In genomic region chr11:65415499-65416340, GRCh38 we compare ENCODE assay signal across 8 cellular contexts. TPM values are rescaled to one million over a fixed set of nuclear protein-coding genes. Genes with fewer than 3 reads are reported as not detected.
DNase-seq lines count a peak whose midpoint lies in the region; ATAC-seq and TF ChIP-seq lines count a peak whose summit lies in the region.

No MANE protein-coding gene starts in this region.

- no peaks in the 10 kb centered on the region for H3K9me3 ChIP-seq in left ventricle myocardium inferior (replicated peaks)

- intact Hi-C loops in activated CD8-positive, alpha-beta T cell treated with anti-CD3 and anti-CD28 coated beads for 36 hours (cut with micrococcal nuclease) = loop anchor here (2.0 kb wide), 1 partner anchor 15 kb away; no protein-coding TSS in a partner anchor
- intact Hi-C loops in left ventricle myocardium inferior (cut with micrococcal nuclease) = loop anchor here (5.0 kb wide), 1 partner anchor 97 kb away; no protein-coding TSS in a partner anchor

- H3K27ac Mint-ChIP-seq in activated CD8-positive, alpha-beta T cell treated with anti-CD3 and anti-CD28 coated beads for 36 hours = peak overlapping the region; percentile 98

- H3K4me3 ChIP-seq in H7 (ENCODE audit: insufficient read depth, low read depth, low read length) (no peak overlapping the region), left ventricle myocardium inferior (peak overlapping the region; percentile 80), skin epidermis (peak overlapping the region; percentile 18 to 76 (median 29))

- no peaks in the 10 kb centered on the region for H3K27me3 ChIP-seq in H7 (ENCODE audit: control insufficient read depth, insufficient read depth, low read length)
- H3K27me3 ChIP-seq in left ventricle myocardium inferior (ENCODE audit: low read depth) = no peaks in the 10 kb centered on the region

- peak; percentile 51 for DNase-seq in H7
- no peak for DNase-seq in activated CD8-positive, alpha-beta T cell treated with anti-CD3 and anti-CD28 coated beads for 36 hours
- DNase-seq in left ventricle myocardium inferior = peak; percentile 13
- no peak for DNase-seq in hippocampal formation (lab: John Stamatoyannopoulos, UW)
- DNase-seq in activated CD4-positive, alpha-beta T cell treated with anti-CD3 and anti-CD28 coated beads for 48 hours = no peak

- H3K36me3 ChIP-seq in H7 (replicated peaks; ENCODE audit: control insufficient read depth, insufficient read depth, low read length) (peaks cover 1% of the 10 kb centered on the region; the same call in 1 of the 2 replicates), left ventricle myocardium inferior (peaks cover 28% of the 10 kb centered on the region)

- H3K27ac ChIP-seq in left ventricle myocardium inferior (replicated peaks) (peak overlapping the region; percentile 100), skin epidermis (peak overlapping the region in 19 of 21 experiments; percentile 27 to 100 (median 100))

- no peak for TF ChIP-seq CTCF in activated CD8-positive, alpha-beta T cell treated with anti-CD3 and anti-CD28 coated beads for 36 hours (IDR thresholded peaks at IDR 0.05)
- TF ChIP-seq CTCF in left ventricle myocardium inferior (IDR thresholded peaks at IDR 0.05; ENCODE audit: borderline replicate concordance) = no peak

- no peak for ATAC-seq in activated CD8-positive, alpha-beta T cell treated with anti-CD3 and anti-CD28 coated beads for 36 hours
- ATAC-seq in HG03460 (IDR thresholded peaks at IDR 0.05; ENCODE audit: unreplicated experiment) (no peak), GM21515 (IDR thresholded peaks at IDR 0.05; ENCODE audit: unreplicated experiment) (no peak)

- CTCF ChIA-PET in activated CD8-positive, alpha-beta T cell treated with anti-CD3 and anti-CD28 coated beads for 36 hours (lab: Charles Lee) = interaction anchor here (0.7 to 15.1 kb wide), 39 partner anchors 9 to 126 kb away, joined by 3 to 448 read pairs (median 6); partner anchors contain the start of genes CDC42EP2, DPF2, FRMD8 and MALAT1

- no peaks in the 10 kb centered on the region for H3K9me3 Mint-ChIP-seq in activated CD8-positive, alpha-beta T cell treated with anti-CD3 and anti-CD28 coated beads for 36 hours

- H3K4me1 ChIP-seq in left ventricle myocardium inferior = peaks cover 79% of the 10 kb centered on the region

- peaks cover 34% of the 10 kb centered on the region for H3K4me1 Mint-ChIP-seq in activated CD8-positive, alpha-beta T cell treated with anti-CD3 and anti-CD28 coated beads for 36 hours (ENCODE audit: low read depth)

- no peaks in the 10 kb centered on the region for H3K27me3 Mint-ChIP-seq in activated CD8-positive, alpha-beta T cell treated with anti-CD3 and anti-CD28 coated beads for 36 hours

- POLR2A ChIA-PET in activated CD8-positive, alpha-beta T cell treated with anti-CD3 and anti-CD28 coated beads for 36 hours (lab: Charles Lee) = interaction anchor here (1.0 to 21.0 kb wide), 12 partner anchors 10 to 136 kb away, joined by 3 to 4842 read pairs (median 6); partner anchors contain the start of genes FRMD8, MALAT1, NEAT1 and SLC25A45

- H3K4me3 Mint-ChIP-seq in activated CD8-positive, alpha-beta T cell treated with anti-CD3 and anti-CD28 coated beads for 36 hours = peak overlapping the region; percentile 89

- H3K36me3 Mint-ChIP-seq in activated CD8-positive, alpha-beta T cell treated with anti-CD3 and anti-CD28 coated beads for 36 hours (ENCODE audit: low read depth) = peaks cover 7% of the 10 kb centered on the region

RNA-seq across cellular contexts. Expression of gene NEAT1, which starts 6.9 kb away (rescaled TPM):
- total RNA-seq in H7 (2014; rRNA removed; shearing (Covaris generic)) = 6.4 and 10.6 TPM in 2 replicates
- 100 to 1,000 TPM; 313 to 358 TPM for total RNA-seq in activated CD8-positive, alpha-beta T cell treated with anti-CD3 and anti-CD28 coated beads for 36 hours
- 405 TPM for total RNA-seq in left ventricle myocardium inferior

RNA-seq across cellular contexts. Expression of gene FRMD8, which starts 29.3 kb away (rescaled TPM):
- total RNA-seq in H7 (2014; rRNA removed; shearing (Covaris generic)) = 24.5 and 37.1 TPM in 2 replicates
- 10 to 100 TPM; 26.8 to 33.3 TPM for total RNA-seq in activated CD8-positive, alpha-beta T cell treated with anti-CD3 and anti-CD28 coated beads for 36 hours
- 8.4 TPM for total RNA-seq in left ventricle myocardium inferior

RNA-seq across cellular contexts. Expression of gene SLC25A45, which starts 33.3 kb away (rescaled TPM):
- total RNA-seq in H7 (2014; rRNA removed; shearing (Covaris generic)) = 0.73 and 0.81 TPM in 2 replicates
- 10 to 100 TPM; 12.8 to 14.4 TPM for total RNA-seq in activated CD8-positive, alpha-beta T cell treated with anti-CD3 and anti-CD28 coated beads for 36 hours
- total RNA-seq in left ventricle myocardium inferior = 5.0 TPM

Comparison
In these comparisons a context has a peak if more than half of its experiments do, and no peak if none do; other contexts are left out.
1. DNase-seq: peak in H7 (single experiment) and left ventricle myocardium inferior (single experiment); none in activated CD8-positive, alpha-beta T cell treated with anti-CD3 and anti-CD28 coated beads for 36 hours (single experiment), hippocampal formation (0 of 2) and activated CD4-positive, alpha-beta T cell treated with anti-CD3 and anti-CD28 coated beads for 48 hours (single experiment).
2. RNA of gene NEAT1, which starts 6.9 kb away (total RNA-seq): 405 TPM in left ventricle myocardium inferior (single experiment) and 313 to 358 TPM in activated CD8-positive, alpha-beta T cell treated with anti-CD3 and anti-CD28 coated beads for 36 hours; 6.4 to 10.6 TPM in H7; every median in the first group is over 10 times any median in the second.